In genomic region chr4:113145519-113146291, GRCh38 we compare ENCODE assay signal across 1 cellular context.
A peak's percentile ranks its signal among the peaks of the same experiment; 100 is the strongest.
TF ChIP-seq lines count a peak whose summit lies in the region.

No MANE protein-coding gene starts in this region.

TF ChIP-seq in HepG2, 621 proteins besides CTCF, POLR2A, EP300 and RAD21 (continued from another document and continues in another):
- TF ChIP-seq, protein P1, sequence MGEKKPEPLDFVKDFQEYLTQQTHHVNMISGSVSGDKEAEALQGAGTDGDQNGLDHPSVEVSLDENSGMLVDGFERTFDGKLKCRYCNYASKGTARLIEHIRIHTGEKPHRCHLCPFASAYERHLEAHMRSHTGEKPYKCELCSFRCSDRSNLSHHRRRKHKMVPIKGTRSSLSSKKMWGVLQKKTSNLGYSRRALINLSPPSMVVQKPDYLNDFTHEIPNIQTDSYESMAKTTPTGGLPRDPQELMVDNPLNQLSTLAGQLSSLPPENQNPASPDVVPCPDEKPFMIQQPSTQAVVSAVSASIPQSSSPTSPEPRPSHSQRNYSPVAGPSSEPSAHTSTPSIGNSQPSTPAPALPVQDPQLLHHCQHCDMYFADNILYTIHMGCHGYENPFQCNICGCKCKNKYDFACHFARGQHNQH (CRISPR knock-in tag; IDR thresholded peaks at IDR 0.05), result peak; percentile 69; the same call in 1 of the 2 replicates
- TF ChIP-seq ZNF354B (CRISPR knock-in tag; IDR thresholded peaks at IDR 0.05) (no peak), SOX6 (IDR thresholded peaks at IDR 0.05) (no peak), SOX6 (CRISPR knock-in tag; IDR thresholded peaks at IDR 0.05) (peak; percentile 62; the same call in 1 of the 2 replicates), SOX13 (IDR thresholded peaks at IDR 0.05) (no peak), SOX13 (CRISPR knock-in tag; conservative IDR thresholded peaks at IDR 0.05 in 1 of 2, IDR thresholded peaks at IDR 0.05 in 1 of 2) (peak in 1 of 2 experiments; percentile 76; a peak in 2 of 4 replicates), YEATS4 (CRISPR knock-in tag; IDR thresholded peaks at IDR 0.05; ENCODE audit: borderline replicate concordance) (0 out of 2 replicates have a peak, but pooled peaks have one; percentile 50), ZNF232 (CRISPR knock-in tag; IDR thresholded peaks at IDR 0.05; ENCODE audit: borderline replicate concordance) (no peak), NFE2L2 (IDR thresholded peaks at IDR 0.05; ENCODE audit: low read length) (no peak), TRIM24 (CRISPR knock-in tag; IDR thresholded peaks at IDR 0.05) (no peak), FOXK1 (CRISPR knock-in tag; IDR thresholded peaks at IDR 0.05; ENCODE audit: borderline replicate concordance, low read depth) (peak; percentile 83; the same call in 1 of the 2 replicates), ATF4 (CRISPR knock-in tag; IDR thresholded peaks at IDR 0.05) (peak in 1 of 2 experiments; percentile 46; a peak in 1 of 4 replicates), MIXL1 (CRISPR knock-in tag; IDR thresholded peaks at IDR 0.05) (0 out of 2 replicates have a peak, but pooled peaks have one; percentile 49), MNT (IDR thresholded peaks at IDR 0.05) (peak; percentile 66), FIP1L1 (IDR thresholded peaks at IDR 0.05; ENCODE audit: borderline replicate concordance, insufficient read depth, low read depth, low read length) (no peak), ZSCAN21 (CRISPR knock-in tag; IDR thresholded peaks at IDR 0.05; ENCODE audit: borderline replicate concordance) (no peak), ETV6 (CRISPR knock-in tag; conservative IDR thresholded peaks at IDR 0.05) (peak; percentile 84), CEBPG (CRISPR knock-in tag; IDR thresholded peaks at IDR 0.05) (peak; percentile 95), BCL6 (CRISPR knock-in tag; IDR thresholded peaks at IDR 0.05) (peak; percentile 86), AGO2 (optimal IDR thresholded peaks at IDR 0.05; ENCODE audit: low read depth, low read length) (no peak), HIVEP1 (CRISPR knock-in tag; IDR thresholded peaks at IDR 0.05) (no peak), RXRB (CRISPR knock-in tag; IDR thresholded peaks at IDR 0.05; ENCODE audit: borderline replicate concordance) (peak; percentile 83), TCF7 (IDR thresholded peaks at IDR 0.05; ENCODE audit: low read depth) (0 out of 2 replicates have a peak, but pooled peaks have one; percentile 22), KLF6 (CRISPR knock-in tag; IDR thresholded peaks at IDR 0.05) (peak; percentile 29; the same call in 1 of the 2 replicates), RNF2 (conservative IDR thresholded peaks at IDR 0.05; ENCODE audit: low read depth) (0 out of 2 replicates have a peak, but pooled peaks have one; percentile 46), ZNF670 (CRISPR knock-in tag; IDR thresholded peaks at IDR 0.05; ENCODE audit: borderline replicate concordance) (no peak), IRF9 (CRISPR knock-in tag; IDR thresholded peaks at IDR 0.05; ENCODE audit: borderline replicate concordance) (no peak), POLR2G (IDR thresholded peaks at IDR 0.05; ENCODE audit: low read depth, low read length) (peak; percentile 58; the same call in 1 of the 2 replicates), NCOR1 (IDR thresholded peaks at IDR 0.05; ENCODE audit: borderline replicate concordance, low read length) (peak; percentile 16; the same call in 1 of the 2 replicates), HNF4A (CRISPR knock-in tag; IDR thresholded peaks at IDR 0.05) (peak; percentile 54), THAP11 (CRISPR knock-in tag; IDR thresholded peaks at IDR 0.05) (peak; percentile 81), SIN3A (IDR thresholded peaks at IDR 0.05; ENCODE audit: borderline replicate concordance, low read depth, low read length) (peak; percentile 84), ZNF746 (CRISPR knock-in tag; IDR thresholded peaks at IDR 0.05) (0 out of 2 replicates have a peak, but pooled peaks have one; percentile 40), TEAD3 (CRISPR knock-in tag; optimal IDR thresholded peaks at IDR 0.05; ENCODE audit: borderline replicate concordance) (peak; percentile 42), ZBTB1 (CRISPR knock-in tag; IDR thresholded peaks at IDR 0.05; ENCODE audit: borderline replicate concordance) (no peak), THAP7 (CRISPR knock-in tag; IDR thresholded peaks at IDR 0.05) (0 out of 2 replicates have a peak, but pooled peaks have one; percentile 53), EED (CRISPR knock-in tag; IDR thresholded peaks at IDR 0.05) (no peak), KDM5A (IDR thresholded peaks at IDR 0.05; ENCODE audit: borderline replicate concordance, low read length) (no peak), DMAP1 (CRISPR knock-in tag; IDR thresholded peaks at IDR 0.05) (peak; percentile 28; the same call in 1 of the 2 replicates), ZNF605 (CRISPR knock-in tag; IDR thresholded peaks at IDR 0.05) (no peak), ZNF225 (CRISPR knock-in tag; IDR thresholded peaks at IDR 0.05) (0 out of 2 replicates have a peak, but pooled peaks have one; percentile 44), ZNF10 (CRISPR knock-in tag; IDR thresholded peaks at IDR 0.05; ENCODE audit: borderline replicate concordance, low read depth) (no peak), ZSCAN25 (CRISPR knock-in tag; IDR thresholded peaks at IDR 0.05) (0 out of 2 replicates have a peak, but pooled peaks have one; percentile 30), CBX5 (CRISPR knock-in tag; IDR thresholded peaks at IDR 0.05; ENCODE audit: borderline replicate concordance) (no peak), EEA1 (CRISPR knock-in tag; IDR thresholded peaks at IDR 0.05; ENCODE audit: borderline replicate concordance) (no peak), RBFOX2 (IDR thresholded peaks at IDR 0.05; ENCODE audit: low read depth, low read length) (peak; percentile 63), NRL (CRISPR knock-in tag; IDR thresholded peaks at IDR 0.05; ENCODE audit: borderline replicate concordance) (no peak), KDM6A (CRISPR knock-in tag; IDR thresholded peaks at IDR 0.05; ENCODE audit: low read depth) (peak; percentile 21; the same call in 1 of the 2 replicates), ZFP1 (CRISPR knock-in tag; IDR thresholded peaks at IDR 0.05) (peak; percentile 13; the same call in 1 of the 2 replicates), MXD4 (CRISPR knock-in tag; IDR thresholded peaks at IDR 0.05) (peak; percentile 82; the same call in 1 of the 2 replicates), NFYC (CRISPR knock-in tag; IDR thresholded peaks at IDR 0.05) (peak; percentile 71), TAF1 (CRISPR knock-in tag; IDR thresholded peaks at IDR 0.05) (peak; percentile 42), ZNF329 (CRISPR knock-in tag; IDR thresholded peaks at IDR 0.05; ENCODE audit: low read depth) (no peak), ZNF501 (CRISPR knock-in tag; IDR thresholded peaks at IDR 0.05) (peak; percentile 38; the same call in 1 of the 2 replicates)
- TF ChIP-seq, protein P2, sequence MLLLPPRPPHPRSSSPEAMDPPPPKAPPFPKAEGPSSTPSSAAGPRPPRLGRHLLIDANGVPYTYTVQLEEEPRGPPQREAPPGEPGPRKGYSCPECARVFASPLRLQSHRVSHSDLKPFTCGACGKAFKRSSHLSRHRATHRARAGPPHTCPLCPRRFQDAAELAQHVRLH (CRISPR knock-in tag; IDR thresholded peaks at IDR 0.05; ENCODE audit: borderline replicate concordance, low read depth), result peak; percentile 65; the same call in 1 of the 2 replicates
- TF ChIP-seq, protein P3, sequence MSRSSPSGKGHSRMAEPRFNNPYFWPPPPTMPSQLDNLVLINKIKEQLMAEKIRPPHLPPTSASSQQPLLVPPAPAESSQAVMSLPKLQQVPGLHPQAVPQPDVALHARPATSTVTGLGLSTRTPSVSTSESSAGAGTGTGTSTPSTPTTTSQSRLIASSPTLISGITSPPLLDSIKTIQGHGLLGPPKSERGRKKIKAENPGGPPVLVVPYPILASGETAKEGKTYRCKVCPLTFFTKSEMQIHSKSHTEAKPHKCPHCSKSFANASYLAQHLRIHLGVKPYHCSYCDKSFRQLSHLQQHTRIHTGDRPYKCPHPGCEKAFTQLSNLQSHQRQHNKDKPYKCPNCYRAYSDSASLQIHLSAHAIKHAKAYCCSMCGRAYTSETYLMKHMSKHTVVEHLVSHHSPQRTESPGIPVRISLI (CRISPR knock-in tag; IDR thresholded peaks at IDR 0.05; ENCODE audit: borderline replicate concordance), result peak; percentile 71; the same call in 1 of the 2 replicates
- TF ChIP-seq, protein P4, sequence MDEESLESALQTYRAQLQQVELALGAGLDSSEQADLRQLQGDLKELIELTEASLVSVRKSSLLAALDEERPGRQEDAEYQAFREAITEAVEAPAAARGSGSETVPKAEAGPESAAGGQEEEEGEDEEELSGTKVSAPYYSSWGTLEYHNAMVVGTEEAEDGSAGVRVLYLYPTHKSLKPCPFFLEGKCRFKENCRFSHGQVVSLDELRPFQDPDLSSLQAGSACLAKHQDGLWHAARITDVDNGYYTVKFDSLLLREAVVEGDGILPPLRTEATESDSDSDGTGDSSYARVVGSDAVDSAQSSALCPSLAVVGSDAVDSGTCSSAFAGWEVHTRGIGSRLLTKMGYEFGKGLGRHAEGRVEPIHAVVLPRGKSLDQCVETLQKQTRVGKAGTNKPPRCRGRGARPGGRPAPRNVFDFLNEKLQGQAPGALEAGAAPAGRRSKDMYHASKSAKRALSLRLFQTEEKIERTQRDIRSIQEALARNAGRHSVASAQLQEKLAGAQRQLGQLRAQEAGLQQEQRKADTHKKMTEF (CRISPR knock-in tag; IDR thresholded peaks at IDR 0.05), result peak; percentile 83
- TF ChIP-seq, protein P5, sequence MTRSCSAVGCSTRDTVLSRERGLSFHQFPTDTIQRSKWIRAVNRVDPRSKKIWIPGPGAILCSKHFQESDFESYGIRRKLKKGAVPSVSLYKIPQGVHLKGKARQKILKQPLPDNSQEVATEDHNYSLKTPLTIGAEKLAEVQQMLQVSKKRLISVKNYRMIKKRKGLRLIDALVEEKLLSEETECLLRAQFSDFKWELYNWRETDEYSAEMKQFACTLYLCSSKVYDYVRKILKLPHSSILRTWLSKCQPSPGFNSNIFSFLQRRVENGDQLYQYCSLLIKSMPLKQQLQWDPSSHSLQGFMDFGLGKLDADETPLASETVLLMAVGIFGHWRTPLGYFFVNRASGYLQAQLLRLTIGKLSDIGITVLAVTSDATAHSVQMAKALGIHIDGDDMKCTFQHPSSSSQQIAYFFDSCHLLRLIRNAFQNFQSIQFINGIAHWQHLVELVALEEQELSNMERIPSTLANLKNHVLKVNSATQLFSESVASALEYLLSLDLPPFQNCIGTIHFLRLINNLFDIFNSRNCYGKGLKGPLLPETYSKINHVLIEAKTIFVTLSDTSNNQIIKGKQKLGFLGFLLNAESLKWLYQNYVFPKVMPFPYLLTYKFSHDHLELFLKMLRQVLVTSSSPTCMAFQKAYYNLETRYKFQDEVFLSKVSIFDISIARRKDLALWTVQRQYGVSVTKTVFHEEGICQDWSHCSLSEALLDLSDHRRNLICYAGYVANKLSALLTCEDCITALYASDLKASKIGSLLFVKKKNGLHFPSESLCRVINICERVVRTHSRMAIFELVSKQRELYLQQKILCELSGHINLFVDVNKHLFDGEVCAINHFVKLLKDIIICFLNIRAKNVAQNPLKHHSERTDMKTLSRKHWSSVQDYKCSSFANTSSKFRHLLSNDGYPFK (CRISPR knock-in tag; IDR thresholded peaks at IDR 0.05; ENCODE audit: borderline replicate concordance), result peak; percentile 29; the same call in 1 of the 2 replicates
- TF ChIP-seq, protein P6, sequence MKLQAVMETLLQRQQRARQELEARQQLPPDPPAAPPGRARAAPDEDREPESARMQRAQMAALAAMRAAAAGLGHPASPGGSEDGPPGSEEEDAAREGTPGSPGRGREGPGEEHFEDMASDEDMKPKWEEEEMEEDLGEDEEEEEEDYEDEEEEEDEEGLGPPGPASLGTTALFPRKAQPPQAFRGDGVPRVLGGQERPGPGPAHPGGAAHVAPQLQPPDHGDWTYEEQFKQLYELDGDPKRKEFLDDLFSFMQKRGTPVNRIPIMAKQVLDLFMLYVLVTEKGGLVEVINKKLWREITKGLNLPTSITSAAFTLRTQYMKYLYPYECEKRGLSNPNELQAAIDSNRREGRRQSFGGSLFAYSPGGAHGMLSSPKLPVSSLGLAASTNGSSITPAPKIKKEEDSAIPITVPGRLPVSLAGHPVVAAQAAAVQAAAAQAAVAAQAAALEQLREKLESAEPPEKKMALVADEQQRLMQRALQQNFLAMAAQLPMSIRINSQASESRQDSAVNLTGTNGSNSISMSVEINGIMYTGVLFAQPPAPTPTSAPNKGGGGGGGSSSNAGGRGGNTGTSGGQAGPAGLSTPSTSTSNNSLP (IDR thresholded peaks at IDR 0.05; ENCODE audit: low read depth, low read length), result no peak
- TF ChIP-seq, protein P7, sequence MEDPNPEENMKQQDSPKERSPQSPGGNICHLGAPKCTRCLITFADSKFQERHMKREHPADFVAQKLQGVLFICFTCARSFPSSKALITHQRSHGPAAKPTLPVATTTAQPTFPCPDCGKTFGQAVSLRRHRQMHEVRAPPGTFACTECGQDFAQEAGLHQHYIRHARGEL (CRISPR knock-in tag; IDR thresholded peaks at IDR 0.05), result no peak
